In genomic region chr5:3186711-3187450, GRCh38 we compare ENCODE assay signal across 28 cellular contexts.
"Had no signal": no experiment of that assay in that cellular context is flagged by ENCODE, and none has a peak within 500 bp of the region (broad histone marks: within the 10 kb centered on the region; RNA-seq: fewer than 3 reads in every experiment).

No MANE protein-coding gene starts in this region.

- DNase-seq: activated CD4-positive, alpha-beta memory T cell treated with anti-CD3 and anti-CD28 coated beads, Interleukin-2, amount 10 ng/mL, durations not matched to agents 7 days and 5 days; activated CD4-positive, alpha-beta T cell treated with anti-CD3 and anti-CD28 coated beads for 1 hour; activated CD4-positive, alpha-beta T cell treated with anti-CD3 and anti-CD28 coated beads, Interleukin-2, amount 10 ng/mL, durations not matched to agents 7 days and 5 days; activated CD8-positive, alpha-beta memory T cell treated with anti-CD3 and anti-CD28 coated beads, Interleukin-2, amount 50 U/mL, for 48 hours; activated gamma-delta T cell treated with Interleukin-2 at 50 U/mL for 16 hours; activated naive CD4-positive, alpha-beta T cell treated with anti-CD3 and anti-CD28 coated beads, Interleukin-2, amount 50 U/mL, for 16 hours; activated T-cell treated with anti-CD3 and anti-CD28 coated beads, Interleukin-2, amount 50 U/mL, for 24 hours; amniotic stem cell; brain microvascular endothelial cell; dorsolateral prefrontal cortex; effector memory CD8-positive, alpha-beta T cell; erythroblast; hippocampal formation; left cardiac atrium; mammary epithelial cell; naive B cell; nucleus accumbens; pancreas; psoas muscle; stimulated activated CD4-positive, alpha-beta T cell treated with anti-CD3 and anti-CD28 coated beads, Interleukin-1b, Interleukin-23, amount 100 ng/mL, for 48 hours; stimulated activated CD4-positive, alpha-beta T cell treated with anti-CD3 and anti-CD28 coated beads, Interleukin-4, amount 100 ng/mL, for 4 hours; stimulated activated CD8-positive, alpha-beta memory T cell treated with anti-CD3 and anti-CD28 coated beads, Interleukin-4, amount 100 ng/mL, for 48 hours; stimulated activated naive CD8-positive, alpha-beta T cell treated with anti-CD3 and anti-CD28 coated beads, Interleukin-15, amount 100 ng/mL, for 72 hours; substantia nigra; uterus had no signal

- ATAC-seq: effector memory CD8-positive, alpha-beta T cell; gastroesophageal sphincter; left cardiac atrium; pancreas; psoas muscle; stimulated activated memory B cell treated with anti-CD40 and anti-IgM and Interleukin-4, amounts not matched to agents 10 μg/mL and 1 μg/mL and 100 μg/mL, for 72 hours; stimulated activated naive CD8-positive, alpha-beta T cell treated with anti-CD3 and anti-CD28 coated beads, Interleukin-15, amount 100 ng/mL, for 72 hours; WTC11 had no signal
